Comparison of ENCODE assay signal across 9 cellular contexts in the genomic region with DNA sequence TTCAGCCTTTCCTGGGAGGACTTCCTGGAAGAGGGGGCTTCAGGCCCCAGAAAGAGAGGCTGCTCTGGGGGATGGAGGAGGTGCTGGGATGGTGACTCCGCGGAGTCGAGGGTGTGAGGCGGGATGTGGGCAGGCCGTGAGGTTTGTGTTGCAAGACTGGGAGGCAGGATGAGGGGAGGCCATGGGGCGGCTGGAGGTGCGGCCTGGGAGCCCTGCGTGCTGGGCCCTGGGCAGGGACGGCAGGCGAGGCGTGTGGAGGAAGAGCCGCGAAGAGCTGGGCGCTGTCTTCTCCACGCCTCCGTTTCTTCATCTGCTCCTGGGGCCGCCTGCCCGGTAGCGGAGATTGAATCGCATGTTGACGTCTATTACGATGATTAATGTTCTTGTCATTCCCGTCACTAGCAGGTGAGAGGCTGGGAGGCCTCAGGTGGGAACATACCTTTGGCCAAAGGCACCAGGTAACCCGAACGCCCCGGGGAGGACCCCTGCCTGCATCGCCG. TPM values are rescaled to one million over a fixed set of nuclear protein-coding genes. Genes with fewer than 3 reads are reported as not detected.
DNase-seq lines count a peak whose midpoint lies in the region; ATAC-seq and TF ChIP-seq lines count a peak whose summit lies in the region.
"Had no signal": no experiment of that assay in that cellular context is flagged by ENCODE, and none has a peak within 500 bp of the region (broad histone marks: within the 10 kb centered on the region; RNA-seq: fewer than 3 reads in every experiment).

No MANE protein-coding gene starts in this region.

- ATAC-seq in omental fat pad (ENCODE audit: low FRiP score): peak; percentile 64

- H3K27me3 Mint-ChIP-seq in type B pancreatic cell: peaks cover 40% of the 10 kb centered on the region

- peaks cover 35% of the 10 kb centered on the region for H3K4me1 ChIP-seq in NT2/D1 (ENCODE audit: insufficient read depth, insufficient read length)

- H3K4me1 Mint-ChIP-seq in type B pancreatic cell (ENCODE audit: unreplicated experiment): peaks cover 6% of the 10 kb centered on the region

- peak overlapping the region; percentile 87 for H3K4me3 Mint-ChIP-seq in type B pancreatic cell

- no peaks in the 10 kb centered on the region for H3K9me3 ChIP-seq in NT2/D1 (ENCODE audit: insufficient read depth, low read length)

- no peaks in the 10 kb centered on the region for H3K36me3 Mint-ChIP-seq in type B pancreatic cell

- peaks cover 85% of the 10 kb centered on the region for H3K27me3 ChIP-seq in NT2/D1 (ENCODE audit: insufficient read depth, insufficient read length)

- peaks cover 7% of the 10 kb centered on the region for H3K9me3 Mint-ChIP-seq in type B pancreatic cell

- peak overlapping the region; percentile 32 for H3K9ac ChIP-seq in NT2/D1 (ENCODE audit: insufficient read length, low read depth)

- TF ChIP-seq CTCF in omental fat pad (IDR thresholded peaks at IDR 0.05) (no peak), type B pancreatic cell (conservative IDR thresholded peaks at IDR 0.05) (no peak)

- H3K4me3 ChIP-seq in NT2/D1 (ENCODE audit: insufficient read length, low read depth): peak overlapping the region; percentile 32

- H3K36me3 ChIP-seq in NT2/D1 (ENCODE audit: insufficient read depth, insufficient read length, low read length): peaks cover 6% of the 10 kb centered on the region

- peak overlapping the region; percentile 95 for H3K27ac Mint-ChIP-seq in type B pancreatic cell

- peak; percentile 29 for DNase-seq in NCI-H2029 (lab: John Stamatoyannopoulos, UW)
- no peak for DNase-seq in NCI-H2029 treated with DMSO at 0.1 percent for 48 hours (lab: John Stamatoyannopoulos, UW)
- DNase-seq in NT2/D1 (ENCODE audit: low read depth, low spot score): no peak
- peak; percentile 69 for DNase-seq in activated T-cell treated with anti-CD3 and anti-CD28 coated beads for 48 hours (ENCODE audit: low read depth)
- peak; percentile 91 for DNase-seq in fibroblast of gingiva (ENCODE audit: low read depth)
- DNase-seq in omental fat pad (ENCODE audit: low spot score): peak; percentile 61
- DNase-seq in type B pancreatic cell (ENCODE audit: extremely low spot score, unreplicated experiment): no peak
- no peak for DNase-seq in pons (ENCODE audit: low spot score)
- DNase-seq: DND-41 had no signal

RNA-seq across cellular contexts. Expression of a gene that starts 0.9 kb away (rescaled TPM):
- total RNA-seq in omental fat pad (10 to 100 TPM; 25.1 to 91.7 (median 68.8) TPM), type B pancreatic cell (ENCODE audit: low replicate concordance) (20.5 and 30.9 TPM in 2 replicates)

RNA-seq across cellular contexts. Expression of a gene that starts 17.4 kb away (rescaled TPM):
- total RNA-seq in omental fat pad (under 1 TPM in 2 of 4 donors, not detected in 2; 0.09 to 0.12 TPM), type B pancreatic cell (ENCODE audit: low replicate concordance) (2.8 and 3.8 TPM in 2 replicates)

RNA-seq across cellular contexts. Expression of a gene that starts 23.7 kb away (rescaled TPM):
- total RNA-seq in omental fat pad: 10 to 100 TPM; 15.5 to 32.2 (median 16.9) TPM
- total RNA-seq in type B pancreatic cell (ENCODE audit: low replicate concordance): 20.7 and 37.2 TPM in 2 replicates

RNA-seq across cellular contexts. Expression of a gene that starts 37.2 kb away (rescaled TPM):
- total RNA-seq in omental fat pad (10 to 100 TPM in 1 of 4 donors, 1 to 10 TPM in 3; 4.8 to 10.2 (median 8.1) TPM), type B pancreatic cell (ENCODE audit: low replicate concordance) (17.0 and 21.2 TPM in 2 replicates)

Comparison
In these comparisons a context has a peak if more than half of its experiments do, and no peak if none do; other contexts are left out.
1. DNase-seq: peak in NCI-H2029 (single experiment), activated T-cell treated with anti-CD3 and anti-CD28 coated beads for 48 hours (single experiment), fibroblast of gingiva (single experiment) and omental fat pad (single experiment); none in NCI-H2029 treated with DMSO at 0.1 percent for 48 hours (single experiment), NT2/D1 (single experiment), type B pancreatic cell (single experiment) and pons (single experiment).